In the genomic region with DNA sequence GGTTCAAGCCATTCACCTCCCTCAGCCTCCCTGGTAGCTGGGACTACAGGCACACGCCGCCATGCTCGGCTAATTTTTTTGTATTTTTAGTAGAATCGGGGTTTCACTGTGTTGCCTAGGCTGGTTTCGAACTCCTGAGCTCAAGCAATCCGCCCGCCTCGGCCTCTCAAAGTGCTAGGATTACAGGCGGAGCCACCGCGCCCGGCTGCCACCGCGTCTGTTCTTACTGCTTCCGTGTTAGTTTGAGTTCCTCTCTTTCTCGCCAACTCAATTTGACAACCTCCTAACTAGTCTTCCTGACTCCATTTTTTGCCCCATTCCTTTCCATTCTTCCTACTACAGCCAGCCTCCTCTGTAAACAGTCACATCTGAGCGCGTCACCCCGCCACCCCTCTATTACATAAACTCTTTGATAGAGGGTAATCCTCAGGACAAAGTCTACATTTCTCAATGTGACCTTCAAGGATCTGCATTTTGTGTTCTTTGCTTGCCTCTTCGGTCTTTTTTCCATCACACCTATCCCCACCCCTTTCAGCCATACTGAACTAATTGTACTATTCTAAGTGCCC, we compare ENCODE assay signal across 1 cellular context.
TF ChIP-seq lines count a peak whose summit lies in the region.

No MANE protein-coding gene starts in this region.

TF ChIP-seq in GM23338, 12 proteins besides CTCF, POLR2A, EP300 and RAD21:
- TF ChIP-seq JUNB (IDR thresholded peaks at IDR 0.05; ENCODE audit: unreplicated experiment): no peak
- TF ChIP-seq ZNF331 (CRISPR knock-in tag; IDR thresholded peaks at IDR 0.05; ENCODE audit: low read depth): no peak
- TF ChIP-seq POLR2AphosphoS5 (IDR thresholded peaks at IDR 0.05; ENCODE audit: low read depth): no peak
- TF ChIP-seq EZH2 (IDR thresholded peaks at IDR 0.05; ENCODE audit: low read depth, unreplicated experiment): no peak
- no peak for TF ChIP-seq EZH2phosphoT487 (IDR thresholded peaks at IDR 0.05; ENCODE audit: unreplicated experiment)
- no peak for TF ChIP-seq STAT1 (IDR thresholded peaks at IDR 0.05; ENCODE audit: unreplicated experiment)
TF ChIP-seq in GM23338: peak in this region for 0.
